In genomic region chr6:52984247-52984646, GRCh38 we compare ENCODE assay signal across 8 cellular contexts. TPM values are rescaled to one million over a fixed set of nuclear protein-coding genes. Genes with fewer than 3 reads are reported as not detected.
DNase-seq lines count a peak whose midpoint lies in the region; ATAC-seq and TF ChIP-seq lines count a peak whose summit lies in the region.

No MANE protein-coding gene starts in this region.

- TF ChIP-seq POLR2A in NB4 (IDR thresholded peaks at IDR 0.05; ENCODE audit: extremely low read depth, insufficient read length) (no peak), suprapubic skin (IDR thresholded peaks at IDR 0.05) (no peak)

- no peak overlapping the region for H2AFZ ChIP-seq in GM23248

- ATAC-seq in GM18499 (IDR thresholded peaks at IDR 0.05; ENCODE audit: insufficient read depth, unreplicated experiment) = peak; percentile 71

- H3K27me3 Mint-ChIP-seq in endothelial cell (ENCODE audit: unreplicated experiment) = peaks cover 3% of the 10 kb centered on the region

- H3K4me1 Mint-ChIP-seq in endothelial cell (ENCODE audit: unreplicated experiment) = peaks cover 14% of the 10 kb centered on the region

- in situ Hi-C loops in GM23248 (cut with MboI) = no loop called here
- in situ Hi-C loops in GM13976 (cut with MboI; ENCODE audit: low sequenced_read_pairs, unreplicated experiment) = no loop called here

- H3K79me2 ChIP-seq in GM23248 (ENCODE audit: insufficient read depth) = no peaks in the 10 kb centered on the region

- H3K4me2 ChIP-seq in GM23248 (ENCODE audit: unreplicated experiment) = no peak overlapping the region

- no peak overlapping the region for H3K4me3 Mint-ChIP-seq in endothelial cell (ENCODE audit: unreplicated experiment)

- H3K27ac Mint-ChIP-seq in endothelial cell (ENCODE audit: unreplicated experiment) = no peak overlapping the region

- 97 to 98% methylated on average over 3 of the region's 3 CpGs for WGBS in GM23248 (ENCODE audit: low coverage in 1 of 2, low lambda C conversion rate in 2 of 2, missing lambda C conversion rate in 2 of 2), 2 experiments
- WGBS in suprapubic skin = 87% methylated on average over 3 of the region's 3 CpGs

- no peaks in the 10 kb centered on the region for H3K9me3 ChIP-seq in GM23248 (ENCODE audit: low read depth)
- no peaks in the 10 kb centered on the region for H3K9me3 ChIP-seq in suprapubic skin

- H4K20me1 ChIP-seq in GM23248 (ENCODE audit: insufficient read depth) = no peaks in the 10 kb centered on the region

- no peak for TF ChIP-seq CTCF in NB4 (IDR thresholded peaks at IDR 0.05; ENCODE audit: low read depth, low read length)
- no peak for TF ChIP-seq CTCF in suprapubic skin (IDR thresholded peaks at IDR 0.05)
- TF ChIP-seq CTCF in GM13976 (IDR thresholded peaks at IDR 0.05; ENCODE audit: borderline replicate concordance, control extremely low read depth, extremely low read depth, insufficient read depth, missing control alignments) = no peak
- TF ChIP-seq CTCF in endothelial cell (IDR thresholded peaks at IDR 0.05; ENCODE audit: unreplicated experiment) = no peak

- H3K27me3 ChIP-seq in GM23248 (replicated peaks; ENCODE audit: insufficient read depth) (no peaks in the 10 kb centered on the region), suprapubic skin (no peaks in the 10 kb centered on the region)

- H3K36me3 ChIP-seq in GM23248 (ENCODE audit: low read depth) (0 out of 2 replicates have a peak, but pooled peaks cover 11% of the 10 kb centered on the region), suprapubic skin (peaks cover 34% of the 10 kb centered on the region)

- no peak overlapping the region for H3K9ac ChIP-seq in GM23248

- no peaks in the 10 kb centered on the region for H3F3A ChIP-seq in GM23248 (ENCODE audit: insufficient read depth)

- H3K9me2 ChIP-seq in GM23248 (ENCODE audit: insufficient read depth) = no peaks in the 10 kb centered on the region

- H3K4me3 ChIP-seq in GM23248 (no peak overlapping the region), NB4 (ENCODE audit: low read depth, low read length) (no peak overlapping the region), suprapubic skin (no peak overlapping the region)

- H3K4me1 ChIP-seq in GM23248 (ENCODE audit: insufficient read depth) (0 out of 2 replicates have a peak, but pooled peaks cover 6% of the 10 kb centered on the region), suprapubic skin (no peaks in the 10 kb centered on the region)

- H3K27ac ChIP-seq in GM23248 (no peak overlapping the region), suprapubic skin (no peak overlapping the region)

- DNase-seq in GM23248 (peak; percentile 9), NB4 (ENCODE audit: low read depth) (peak; percentile 78), glomerular visceral epithelial cell (ENCODE audit: extremely low spot score) (peak; percentile 75), suprapubic skin (ENCODE audit: low spot score in 2 of 2) (no peak), GM13976 (ENCODE audit: low spot score) (no peak), cerebellar cortex (ENCODE audit: low spot score) (no peak), endothelial cell (ENCODE audit: low spot score) (no peak)

- no peaks in the 10 kb centered on the region for H3K9me3 Mint-ChIP-seq in endothelial cell (ENCODE audit: unreplicated experiment)

- peaks cover 6% of the 10 kb centered on the region for H3K36me3 Mint-ChIP-seq in endothelial cell (ENCODE audit: low read depth, unreplicated experiment)

- no peak for TF ChIP-seq EP300 in suprapubic skin (IDR thresholded peaks at IDR 0.05)

RNA-seq across cellular contexts. Expression of gene GSTA4, which starts 10.8 kb away (rescaled TPM):
- 26.5 and 28.6 TPM in 2 replicates for total RNA-seq in GM23248 (2014; rRNA removed; shearing (Covaris generic))
- 33.7 and 37.9 TPM in 2 replicates for polyA plus RNA-seq in GM23248 (2016; fragmentation: Nextera tagmentation; extraction: Ambion mirVana)
- 100 to 1,000 TPM; 108 to 164 (median 132) TPM for total RNA-seq in suprapubic skin
- 16.2 TPM for total RNA-seq in endothelial cell (ENCODE audit: unreplicated experiment)

Comparison
In these comparisons a context has a peak if more than half of its experiments do, and no peak if none do; other contexts are left out.
1. DNase-seq: peak in GM23248 (single experiment), NB4 (single experiment) and glomerular visceral epithelial cell (single experiment); none in suprapubic skin (0 of 2), GM13976 (single experiment), cerebellar cortex (single experiment) and endothelial cell (single experiment).